In the genomic region with DNA sequence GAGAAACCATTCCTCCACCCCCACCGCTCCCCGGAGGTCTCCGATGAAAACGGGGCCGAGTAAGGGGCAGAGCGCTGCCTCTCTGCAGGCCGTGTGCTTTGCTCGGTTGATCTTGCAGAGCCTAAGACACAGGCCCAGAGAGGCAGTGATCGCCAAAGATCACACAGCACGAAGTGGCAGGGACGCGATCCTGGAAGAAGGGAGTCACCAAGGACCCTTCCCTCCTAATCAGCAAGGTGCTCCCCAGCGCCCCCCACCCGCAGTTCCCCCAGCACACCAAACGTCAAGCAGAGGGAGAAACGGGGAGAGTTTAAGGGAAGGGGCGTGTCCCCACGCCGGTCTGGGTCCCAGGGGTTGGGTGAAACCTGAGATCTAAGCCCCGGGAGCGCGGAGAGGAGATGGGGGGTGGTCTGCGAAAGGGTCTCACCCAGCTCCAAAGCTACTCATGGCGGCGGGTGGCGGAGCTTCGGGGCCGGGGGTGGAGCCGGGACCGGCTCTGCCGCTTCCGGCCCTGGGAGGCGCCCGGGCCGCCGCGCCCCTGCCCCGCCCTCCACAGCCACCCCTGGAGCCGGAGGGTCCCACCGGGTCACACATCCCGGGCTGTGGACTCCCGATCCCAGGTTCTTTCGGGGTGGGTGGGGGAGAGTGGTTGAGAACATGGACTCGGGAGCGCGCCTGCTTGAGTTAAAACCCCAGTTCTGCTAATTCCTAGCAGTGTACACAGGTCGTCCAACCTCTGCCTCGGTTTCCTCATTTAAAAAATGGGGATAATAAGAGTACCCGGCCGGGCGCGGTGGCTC, we compare ENCODE assay signal across 1 cellular context.
A peak's percentile ranks its signal among the peaks of the same experiment; 100 is the strongest.
TF ChIP-seq lines count a peak whose summit lies in the region.

Gene EML2 (minus strand): TSS at position 468 of the 800 bp plus-strand sequence. CDS start 21 bp downstream, at position 447.

TF ChIP-seq in HEK293, 187 proteins besides CTCF, POLR2A, EP300 and RAD21 (continued from another document and continues in another):
- TF ChIP-seq, protein P1, sequence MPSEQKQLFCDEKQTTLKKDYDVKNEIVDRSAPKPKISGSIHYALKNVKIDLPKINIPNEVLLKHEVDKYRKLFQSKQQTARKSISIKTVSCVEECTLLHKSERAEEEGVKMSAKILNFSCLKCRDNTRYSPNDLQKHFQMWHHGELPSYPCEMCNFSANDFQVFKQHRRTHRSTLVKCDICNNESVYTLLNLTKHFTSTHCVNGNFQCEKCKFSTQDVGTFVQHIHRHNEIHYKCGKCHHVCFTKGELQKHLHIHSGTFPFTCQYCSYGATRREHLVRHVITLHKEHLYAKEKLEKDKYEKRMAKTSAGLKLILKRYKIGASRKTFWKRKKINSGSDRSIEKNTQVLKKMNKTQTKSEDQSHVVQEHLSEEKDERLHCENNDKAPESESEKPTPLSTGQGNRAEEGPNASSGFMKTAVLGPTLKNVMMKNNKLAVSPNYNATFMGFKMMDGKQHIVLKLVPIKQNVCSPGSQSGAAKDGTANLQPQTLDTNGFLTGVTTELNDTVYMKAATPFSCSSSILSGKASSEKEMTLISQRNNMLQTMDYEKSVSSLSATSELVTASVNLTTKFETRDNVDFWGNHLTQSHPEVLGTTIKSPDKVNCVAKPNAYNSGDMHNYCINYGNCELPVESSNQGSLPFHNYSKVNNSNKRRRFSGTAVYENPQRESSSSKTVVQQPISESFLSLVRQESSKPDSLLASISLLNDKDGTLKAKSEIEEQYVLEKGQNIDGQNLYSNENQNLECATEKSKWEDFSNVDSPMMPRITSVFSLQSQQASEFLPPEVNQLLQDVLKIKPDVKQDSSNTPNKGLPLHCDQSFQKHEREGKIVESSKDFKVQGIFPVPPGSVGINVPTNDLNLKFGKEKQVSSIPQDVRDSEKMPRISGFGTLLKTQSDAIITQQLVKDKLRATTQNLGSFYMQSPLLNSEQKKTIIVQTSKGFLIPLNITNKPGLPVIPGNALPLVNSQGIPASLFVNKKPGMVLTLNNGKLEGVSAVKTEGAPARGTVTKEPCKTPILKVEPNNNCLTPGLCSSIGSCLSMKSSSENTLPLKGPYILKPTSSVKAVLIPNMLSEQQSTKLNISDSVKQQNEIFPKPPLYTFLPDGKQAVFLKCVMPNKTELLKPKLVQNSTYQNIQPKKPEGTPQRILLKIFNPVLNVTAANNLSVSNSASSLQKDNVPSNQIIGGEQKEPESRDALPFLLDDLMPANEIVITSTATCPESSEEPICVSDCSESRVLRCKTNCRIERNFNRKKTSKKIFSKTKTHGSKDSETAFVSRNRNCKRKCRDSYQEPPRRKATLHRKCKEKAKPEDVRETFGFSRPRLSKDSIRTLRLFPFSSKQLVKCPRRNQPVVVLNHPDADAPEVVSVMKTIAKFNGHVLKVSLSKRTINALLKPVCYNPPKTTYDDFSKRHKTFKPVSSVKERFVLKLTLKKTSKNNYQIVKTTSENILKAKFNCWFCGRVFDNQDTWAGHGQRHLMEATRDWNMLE (tag by site-specific recombination; conservative IDR thresholded peaks at IDR 0.05; ENCODE audit: low read depth) = no peak
- TF ChIP-seq IKZF3 (tag by site-specific recombination; IDR thresholded peaks at IDR 0.05) (0 out of 2 replicates have a peak, but pooled peaks have one; percentile 37), ZNF747 (tag by site-specific recombination; IDR thresholded peaks at IDR 0.05) (no peak), ZBTB26 (tag by site-specific recombination; optimal IDR thresholded peaks at IDR 0.05) (peak; percentile 25), REPIN1 (tag by site-specific recombination; IDR thresholded peaks at IDR 0.05; ENCODE audit: low read depth) (no peak), SP2 (tag by site-specific recombination; IDR thresholded peaks at IDR 0.05) (peak; percentile 38), GLIS2 (tag by site-specific recombination; IDR thresholded peaks at IDR 0.05) (peak; percentile 84), ZNF404 (tag by site-specific recombination; IDR thresholded peaks at IDR 0.05) (no peak), ZNF341 (tag by site-specific recombination; IDR thresholded peaks at IDR 0.05; ENCODE audit: low read depth) (0 out of 2 replicates have a peak, but pooled peaks have one; percentile 21), ZBTB10 (tag by site-specific recombination; IDR thresholded peaks at IDR 0.05) (peak; percentile 66), ZNF24 (tag by site-specific recombination; IDR thresholded peaks at IDR 0.05) (0 out of 2 replicates have a peak, but pooled peaks have one; percentile 29), ZNF121 (tag by site-specific recombination; IDR thresholded peaks at IDR 0.05) (no peak), HOXC10 (CRISPR knock-in tag; IDR thresholded peaks at IDR 0.05) (no peak), ZNF362 (tag by site-specific recombination; IDR thresholded peaks at IDR 0.05) (no peak), KLF9 (tag by site-specific recombination; IDR thresholded peaks at IDR 0.05; ENCODE audit: low read depth) (peak; percentile 93), ZBTB48 (tag by site-specific recombination; IDR thresholded peaks at IDR 0.05) (0 out of 2 replicates have a peak, but pooled peaks have one; percentile 13), ZNF580 (tag by site-specific recombination; IDR thresholded peaks at IDR 0.05) (peak; percentile 49; the same call in 1 of the 2 replicates), KLF16 (tag by site-specific recombination; IDR thresholded peaks at IDR 0.05) (peak; percentile 82), ZFP69B (tag by site-specific recombination; IDR thresholded peaks at IDR 0.05) (peak; percentile 79), PATZ1 (tag by site-specific recombination; IDR thresholded peaks at IDR 0.05) (no peak; the same call in 1 of the 2 replicates), SCRT1 (tag by site-specific recombination; IDR thresholded peaks at IDR 0.05; ENCODE audit: borderline replicate concordance) (no peak), ZNF768 (tag by site-specific recombination; IDR thresholded peaks at IDR 0.05) (peak; percentile 98), ZNF2 (tag by site-specific recombination; IDR thresholded peaks at IDR 0.05) (peak; percentile 57; the same call in 1 of the 2 replicates), ZNF610 (tag by site-specific recombination; IDR thresholded peaks at IDR 0.05; ENCODE audit: borderline replicate concordance) (no peak), GLIS1 (tag by site-specific recombination; IDR thresholded peaks at IDR 0.05) (peak; percentile 68), ZNF324 (tag by site-specific recombination; IDR thresholded peaks at IDR 0.05) (no peak), ZNF776 (tag by site-specific recombination; IDR thresholded peaks at IDR 0.05; ENCODE audit: borderline replicate concordance) (no peak), MZF1 (tag by site-specific recombination; IDR thresholded peaks at IDR 0.05; ENCODE audit: borderline replicate concordance) (no peak), SETDB1 (IDR thresholded peaks at IDR 0.05; ENCODE audit: insufficient read length, low read length) (no peak), WT1 (tag by site-specific recombination; IDR thresholded peaks at IDR 0.05) (peak; percentile 49; the same call in 1 of the 2 replicates)
- TF ChIP-seq, protein P2, sequence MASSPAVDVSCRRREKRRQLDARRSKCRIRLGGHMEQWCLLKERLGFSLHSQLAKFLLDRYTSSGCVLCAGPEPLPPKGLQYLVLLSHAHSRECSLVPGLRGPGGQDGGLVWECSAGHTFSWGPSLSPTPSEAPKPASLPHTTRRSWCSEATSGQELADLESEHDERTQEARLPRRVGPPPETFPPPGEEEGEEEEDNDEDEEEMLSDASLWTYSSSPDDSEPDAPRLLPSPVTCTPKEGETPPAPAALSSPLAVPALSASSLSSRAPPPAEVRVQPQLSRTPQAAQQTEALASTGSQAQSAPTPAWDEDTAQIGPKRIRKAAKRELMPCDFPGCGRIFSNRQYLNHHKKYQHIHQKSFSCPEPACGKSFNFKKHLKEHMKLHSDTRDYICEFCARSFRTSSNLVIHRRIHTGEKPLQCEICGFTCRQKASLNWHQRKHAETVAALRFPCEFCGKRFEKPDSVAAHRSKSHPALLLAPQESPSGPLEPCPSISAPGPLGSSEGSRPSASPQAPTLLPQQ (tag by site-specific recombination; IDR thresholded peaks at IDR 0.05) = peak; percentile 79; the same call in 1 of the 2 replicates
- TF ChIP-seq, protein P3, sequence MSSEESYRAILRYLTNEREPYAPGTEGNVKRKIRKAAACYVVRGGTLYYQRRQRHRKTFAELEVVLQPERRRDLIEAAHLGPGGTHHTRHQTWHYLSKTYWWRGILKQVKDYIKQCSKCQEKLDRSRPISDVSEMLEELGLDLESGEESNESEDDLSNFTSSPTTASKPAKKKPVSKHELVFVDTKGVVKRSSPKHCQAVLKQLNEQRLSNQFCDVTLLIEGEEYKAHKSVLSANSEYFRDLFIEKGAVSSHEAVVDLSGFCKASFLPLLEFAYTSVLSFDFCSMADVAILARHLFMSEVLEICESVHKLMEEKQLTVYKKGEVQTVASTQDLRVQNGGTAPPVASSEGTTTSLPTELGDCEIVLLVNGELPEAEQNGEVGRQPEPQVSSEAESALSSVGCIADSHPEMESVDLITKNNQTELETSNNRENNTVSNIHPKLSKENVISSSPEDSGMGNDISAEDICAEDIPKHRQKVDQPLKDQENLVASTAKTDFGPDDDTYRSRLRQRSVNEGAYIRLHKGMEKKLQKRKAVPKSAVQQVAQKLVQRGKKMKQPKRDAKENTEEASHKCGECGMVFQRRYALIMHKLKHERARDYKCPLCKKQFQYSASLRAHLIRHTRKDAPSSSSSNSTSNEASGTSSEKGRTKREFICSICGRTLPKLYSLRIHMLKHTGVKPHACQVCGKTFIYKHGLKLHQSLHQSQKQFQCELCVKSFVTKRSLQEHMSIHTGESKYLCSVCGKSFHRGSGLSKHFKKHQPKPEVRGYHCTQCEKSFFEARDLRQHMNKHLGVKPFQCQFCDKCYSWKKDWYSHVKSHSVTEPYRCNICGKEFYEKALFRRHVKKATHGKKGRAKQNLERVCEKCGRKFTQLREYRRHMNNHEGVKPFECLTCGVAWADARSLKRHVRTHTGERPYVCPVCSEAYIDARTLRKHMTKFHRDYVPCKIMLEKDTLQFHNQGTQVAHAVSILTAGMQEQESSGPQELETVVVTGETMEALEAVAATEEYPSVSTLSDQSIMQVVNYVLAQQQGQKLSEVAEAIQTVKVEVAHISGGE (tag by site-specific recombination; conservative IDR thresholded peaks at IDR 0.05; ENCODE audit: low read depth) = peak; percentile 50; the same call in 1 of the 2 replicates
- TF ChIP-seq, protein P4, sequence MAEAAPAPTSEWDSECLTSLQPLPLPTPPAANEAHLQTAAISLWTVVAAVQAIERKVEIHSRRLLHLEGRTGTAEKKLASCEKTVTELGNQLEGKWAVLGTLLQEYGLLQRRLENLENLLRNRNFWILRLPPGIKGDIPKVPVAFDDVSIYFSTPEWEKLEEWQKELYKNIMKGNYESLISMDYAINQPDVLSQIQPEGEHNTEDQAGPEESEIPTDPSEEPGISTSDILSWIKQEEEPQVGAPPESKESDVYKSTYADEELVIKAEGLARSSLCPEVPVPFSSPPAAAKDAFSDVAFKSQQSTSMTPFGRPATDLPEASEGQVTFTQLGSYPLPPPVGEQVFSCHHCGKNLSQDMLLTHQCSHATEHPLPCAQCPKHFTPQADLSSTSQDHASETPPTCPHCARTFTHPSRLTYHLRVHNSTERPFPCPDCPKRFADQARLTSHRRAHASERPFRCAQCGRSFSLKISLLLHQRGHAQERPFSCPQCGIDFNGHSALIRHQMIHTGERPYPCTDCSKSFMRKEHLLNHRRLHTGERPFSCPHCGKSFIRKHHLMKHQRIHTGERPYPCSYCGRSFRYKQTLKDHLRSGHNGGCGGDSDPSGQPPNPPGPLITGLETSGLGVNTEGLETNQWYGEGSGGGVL (tag by site-specific recombination; IDR thresholded peaks at IDR 0.05) = peak; percentile 38; the same call in 1 of the 2 replicates
